ENCODE assay signal across 7 cellular contexts in genomic region chr2:133470446-133470845, GRCh38.
DNase-seq lines count a peak whose midpoint lies in the region; ATAC-seq and TF ChIP-seq lines count a peak whose summit lies in the region.
"Not testable (repeated sequence)": the region's sequence is repeated elsewhere in the genome, so short reads cannot be mapped to it uniquely, and the experiment has no call there.

No MANE protein-coding gene starts in this region.

- not testable (repeated sequence) for H4K20me1 ChIP-seq in GM23338 (replicated peaks; ENCODE audit: insufficient read depth); H9 (ENCODE audit: control insufficient read depth, insufficient read depth, insufficient read length)

- DNase-seq in Caco-2; GM23338 (ENCODE audit: low spot score); H9: not testable (repeated sequence)
- DNase-seq in WTC11 (ENCODE audit: low spot score) (peak; percentile 32), mucosa of descending colon (peak in 2 of 3 donors; percentile 46 to 51)

- not testable (repeated sequence) for H4K8ac ChIP-seq in H9 (replicated peaks; ENCODE audit: insufficient read length, low read depth, low read length)

- H3K18ac ChIP-seq in H9 (ENCODE audit: insufficient read length, low read depth, low read length) = not testable (repeated sequence)

- not testable (repeated sequence) for H2BK20ac ChIP-seq in H9 (ENCODE audit: low read depth, low read length, poor library complexity, severe bottlenecking)

- H3K4me3 Mint-ChIP-seq in Caco-2 (ENCODE audit: unreplicated experiment) (peak overlapping the region; percentile 37), H9 (peak overlapping the region; percentile 17 to 49; a peak in 2 of 5 replicates), WTC11 (peak overlapping the region; percentile 53)
- H3K4me3 Mint-ChIP-seq in GM23338 = not testable (repeated sequence)

- no CpG with 5 or more reads among the region's 13 CpGs for WGBS in H9 (ENCODE audit: extremely low coverage, insufficient read length, low lambda C conversion rate)

- not testable (repeated sequence) for H3K23me2 ChIP-seq in H9 (ENCODE audit: insufficient read length, low read depth, low read length, poor library complexity, severe bottlenecking)

- not testable (repeated sequence) for H3K4ac ChIP-seq in H9 (ENCODE audit: low read depth, low read length)

- H3K9me3 Mint-ChIP-seq in Caco-2 (ENCODE audit: unreplicated experiment); GM23338; H9; WTC11: not testable (repeated sequence)

- POLR2A ChIA-PET in Caco-2 (lab: Charles Lee); WTC11 (lab: Charles Lee): not testable (repeated sequence)

- not testable (repeated sequence) for H3K27me3 Mint-ChIP-seq in Caco-2 (ENCODE audit: insufficient read depth, unreplicated experiment); GM23338 (ENCODE audit: insufficient read depth, low read depth, poor library complexity); H9 (ENCODE audit: low read depth); WTC11 (ENCODE audit: low read depth)

- not testable (repeated sequence) for H3K79me2 ChIP-seq in GM23338 (replicated peaks; ENCODE audit: insufficient read depth); H9 (ENCODE audit: insufficient read depth, low read length)

- not testable (repeated sequence) for H2BK5ac ChIP-seq in H9 (ENCODE audit: insufficient read length, low read length)

- intact Hi-C loops in Caco-2 (cut with micrococcal nuclease; ENCODE audit: unreplicated experiment); mucosa of descending colon (cut with DNase I, micrococcal nuclease): not testable (repeated sequence)

- H2AK5ac ChIP-seq in H9 (ENCODE audit: insufficient read length, low read length) = not testable (repeated sequence)

- H3T11ph ChIP-seq in H9 (ENCODE audit: low read length) = not testable (repeated sequence)

- not testable (repeated sequence) for H3K36me3 ChIP-seq in Caco-2 (ENCODE audit: control insufficient read depth, insufficient read depth, low read length); GM23338 (ENCODE audit: insufficient read depth); HUES6 (ENCODE audit: control insufficient read depth, insufficient read depth, low read length); iPS-15b (ENCODE audit: control insufficient read depth, insufficient read depth, low read length); mucosa of descending colon (ENCODE audit: low read depth)

- H2BK120ac ChIP-seq in H9 (ENCODE audit: low read depth, low read length, poor library complexity, severe bottlenecking) = not testable (repeated sequence)

- not testable (repeated sequence) for H3K14ac ChIP-seq in H9 (ENCODE audit: insufficient read depth, low read length)

- H4K5ac ChIP-seq in H9 (ENCODE audit: insufficient read length, low read depth, low read length) = not testable (repeated sequence)

- not testable (repeated sequence) for H3K9ac ChIP-seq in H9 (ENCODE audit: extremely low read depth, insufficient read length, low read length); iPS-15b (ENCODE audit: low read depth, low read length)
- H3K9ac ChIP-seq in HUES6 (ENCODE audit: low read length) = peak overlapping the region; percentile 19

- not testable (repeated sequence) for H3K27ac Mint-ChIP-seq in Caco-2 (ENCODE audit: unreplicated experiment); WTC11
- H3K27ac Mint-ChIP-seq in GM23338 (peak overlapping the region; percentile 52; the same call in 1 of the 2 replicates), H9 (0 out of 7 replicates have a peak overlapping the region, but pooled peaks of 1 of the 3 experiments have one; percentile 61)

- H3K4me1 Mint-ChIP-seq in Caco-2 (ENCODE audit: low read depth, unreplicated experiment); GM23338; H9: not testable (repeated sequence)
- H3K4me1 Mint-ChIP-seq in WTC11 = peaks cover 24% of the 10 kb centered on the region

- not testable (repeated sequence) for H3K27me3 ChIP-seq in Caco-2 (replicated peaks; ENCODE audit: control insufficient read depth, insufficient read depth, low read length); GM23338 (ENCODE audit: insufficient read depth); H9 (ENCODE audit: insufficient read depth, low read length); HUES6 (ENCODE audit: control insufficient read depth, insufficient read depth, low read length); iPS-15b (ENCODE audit: control insufficient read depth, insufficient read depth, low read length)

- H3K79me1 ChIP-seq in H9 (ENCODE audit: insufficient read depth, low read depth, low read length, poor library complexity, severe bottlenecking) = not testable (repeated sequence)

- H4K91ac ChIP-seq in H9 (ENCODE audit: insufficient read length, low read depth, low read length) = not testable (repeated sequence)

- not testable (repeated sequence) for H3K9me2 ChIP-seq in GM23338 (ENCODE audit: insufficient read depth)

- H3K23ac ChIP-seq in H9 (ENCODE audit: insufficient read length, low read depth, low read length) = not testable (repeated sequence)

- CTCF ChIA-PET in Caco-2 (lab: Charles Lee); WTC11 (lab: Charles Lee): not testable (repeated sequence)

- not testable (repeated sequence) for H3K9me3 ChIP-seq in Caco-2; H9 (ENCODE audit: control insufficient read depth, low read depth, low read length); HUES6 (ENCODE audit: control insufficient read depth, insufficient read depth, low read depth, low read length); iPS-15b (ENCODE audit: control insufficient read depth, insufficient read depth, low read length); mucosa of descending colon

- not testable (repeated sequence) for H3K4me1 ChIP-seq in Caco-2; GM23338 (ENCODE audit: insufficient read depth); H9 (ENCODE audit: insufficient read depth, low read length); HUES6 (ENCODE audit: control insufficient read depth, insufficient read depth, low read length); iPS-15b (ENCODE audit: control insufficient read depth, insufficient read depth, low read length); mucosa of descending colon (ENCODE audit: low read depth)

- H3F3A ChIP-seq in GM23338 (replicated peaks; ENCODE audit: low read depth) = not testable (repeated sequence)

- H2AFZ ChIP-seq in GM23338; H9 (ENCODE audit: low read length): not testable (repeated sequence)

- not testable (repeated sequence) for BruUV-seq in Caco-2 (replicated peaks; lab: Mats Ljungman, UMichigan)

- H3K56ac ChIP-seq in H9 (ENCODE audit: insufficient read length, low read depth, low read length) = not testable (repeated sequence)

- H2BK12ac ChIP-seq in H9 (ENCODE audit: insufficient read length, low read depth, low read length) = not testable (repeated sequence)

- not testable (repeated sequence) for TF ChIP-seq CTCF in Caco-2 (IDR thresholded peaks at IDR 0.05; ENCODE audit: insufficient read depth in 1 of 2, low read depth in 1 of 2, low read length in 1 of 2, severe bottlenecking in 1 of 2, unreplicated experiment in 1 of 2); GM23338 (conservative IDR thresholded peaks at IDR 0.05; ENCODE audit: low read depth in 2 of 2); H9 (conservative IDR thresholded peaks at IDR 0.05); WTC11 (IDR thresholded peaks at IDR 0.05); mucosa of descending colon (IDR thresholded peaks at IDR 0.05)

- H3K27ac ChIP-seq in GM23338 (ENCODE audit: low read depth); H9 (ENCODE audit: insufficient read length, low read depth, low read length); HUES6 (ENCODE audit: low read depth, low read length): not testable (repeated sequence)

- not testable (repeated sequence) for ATAC-seq in GM23338, WTC11, mucosa of descending colon

- 0 out of 2 replicates have a peak overlapping the region, but pooled peaks have one; percentile 26 for H3K4me2 ChIP-seq in GM23338
- not testable (repeated sequence) for H3K4me2 ChIP-seq in H9 (ENCODE audit: insufficient read depth, insufficient read length, low read length)

- H3K4me3 ChIP-seq in Caco-2 (ENCODE audit: low read depth, low read length); GM23338; mucosa of descending colon: not testable (repeated sequence)
- H3K4me3 ChIP-seq in HUES6 (ENCODE audit: low read depth, low read length) (peak overlapping the region; percentile 42), iPS-15b (ENCODE audit: low read depth, low read length) (peak overlapping the region; percentile 18)

- H2BK15ac ChIP-seq in H9 (ENCODE audit: low read depth, low read length) = not testable (repeated sequence)

- not testable (repeated sequence) for H3K36me3 Mint-ChIP-seq in Caco-2 (ENCODE audit: insufficient read depth, unreplicated experiment); GM23338 (ENCODE audit: low read depth); H9 (ENCODE audit: insufficient read depth in 1 of 3, low read depth in 3 of 3); WTC11
